Comparison of ENCODE assay signal across 12 cellular contexts in the genomic region with DNA sequence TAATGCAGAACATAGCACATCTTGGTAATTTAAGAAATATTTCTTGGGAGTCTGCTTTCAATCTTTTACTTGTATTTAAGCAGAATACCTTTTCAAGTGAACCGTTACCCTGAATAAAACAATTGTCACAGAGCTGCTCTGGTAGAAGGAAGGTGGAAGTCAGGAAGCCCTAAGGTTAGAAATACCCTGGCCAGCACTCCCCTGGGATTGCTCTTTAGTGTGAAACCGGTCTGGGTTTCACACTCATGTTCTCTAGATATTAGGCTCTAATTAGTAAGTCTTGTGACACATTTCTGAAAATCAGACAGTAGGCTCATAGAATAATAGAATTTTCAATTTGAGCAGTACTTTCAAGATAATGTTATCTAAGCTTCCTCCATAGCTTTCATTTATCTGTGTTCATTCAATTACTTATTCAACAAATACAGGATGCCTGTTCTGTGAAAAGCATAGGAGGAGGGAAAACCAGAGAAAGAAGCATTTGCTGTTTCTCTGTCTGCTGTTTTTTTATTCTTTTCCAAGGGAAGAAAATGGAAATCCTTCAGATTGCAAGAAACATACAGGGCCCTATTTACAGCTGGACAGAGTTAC.
DNase-seq lines count a peak whose midpoint lies in the region; ATAC-seq lines count a peak whose summit lies in the region.
"Had no signal": no experiment of that assay in that cellular context is flagged by ENCODE, and none has a peak within 500 bp of the region (broad histone marks: within the 10 kb centered on the region; RNA-seq: fewer than 3 reads in every experiment).

No MANE protein-coding gene starts in this region.

- H3K27ac ChIP-seq in skeletal muscle tissue (ENCODE audit: low read depth, low read length): peak overlapping the region; percentile 17
- H3K27ac ChIP-seq: RWPE1 had no signal

- H3K4me3 ChIP-seq in skeletal muscle tissue (ENCODE audit: low read length in 3 of 3): no peak overlapping the region

- no peak overlapping the region for H3K27ac Mint-ChIP-seq in activated CD4-positive, alpha-beta memory T cell treated with anti-CD3 and anti-CD28 coated beads for 36 hours
- H3K27ac Mint-ChIP-seq: stimulated activated naive CD8-positive, alpha-beta T cell treated with anti-CD3 and anti-CD28 coated beads, Interleukin-15, amount 100 ng/mL, for 72 hours; WTC11 had no signal

- H3K36me3 ChIP-seq in skeletal muscle tissue (ENCODE audit: control insufficient read depth in 3 of 3, insufficient read depth in 3 of 3, low read length in 3 of 3): no peaks in the 10 kb centered on the region

- POLR2A ChIA-PET in activated CD4-positive, alpha-beta memory T cell treated with anti-CD3 and anti-CD28 coated beads for 36 hours (lab: Charles Lee): no interaction called here

- H3K27me3 ChIP-seq in skeletal muscle tissue (ENCODE audit: control insufficient read depth in 3 of 3, insufficient read depth in 3 of 3, low read length in 3 of 3): no peaks in the 10 kb centered on the region

- H3K4me1 ChIP-seq in skeletal muscle tissue (ENCODE audit: control insufficient read depth in 3 of 3, insufficient read depth in 3 of 3, low read length in 3 of 3): no peaks in the 10 kb centered on the region

- CTCF ChIA-PET in activated CD4-positive, alpha-beta memory T cell treated with anti-CD3 and anti-CD28 coated beads for 36 hours (lab: Charles Lee): no interaction called here

- no peak for DNase-seq in AG08395 (ENCODE audit: low spot score)
- no peak for DNase-seq in NCI-H1436 treated with DMSO at 0.1 percent for 48 hours (lab: John Stamatoyannopoulos, UW)
- DNase-seq in activated CD4-positive, alpha-beta memory T cell treated with anti-CD3 and anti-CD28 coated beads for 36 hours: no peak
- DNase-seq: NCI-H187 treated with DMSO at 0.1 percent for 48 hours; stimulated activated naive CD8-positive, alpha-beta T cell treated with anti-CD3 and anti-CD28 coated beads, Interleukin-15, amount 100 ng/mL, for 72 hours had no signal

- peaks cover 4% of the 10 kb centered on the region for H3K9me3 Mint-ChIP-seq in activated CD4-positive, alpha-beta memory T cell treated with anti-CD3 and anti-CD28 coated beads for 36 hours
- H3K9me3 Mint-ChIP-seq: WTC11 had no signal

- no peaks in the 10 kb centered on the region for H3K36me3 Mint-ChIP-seq in activated CD4-positive, alpha-beta memory T cell treated with anti-CD3 and anti-CD28 coated beads for 36 hours
- H3K36me3 Mint-ChIP-seq: WTC11 had no signal

- no peaks in the 10 kb centered on the region for H3K4me1 Mint-ChIP-seq in activated CD4-positive, alpha-beta memory T cell treated with anti-CD3 and anti-CD28 coated beads for 36 hours (ENCODE audit: low read depth)
- H3K4me1 Mint-ChIP-seq: central memory CD8-positive, alpha-beta T cell; stimulated activated naive CD8-positive, alpha-beta T cell treated with anti-CD3 and anti-CD28 coated beads, Interleukin-15, amount 100 ng/mL, for 72 hours had no signal

- no peak overlapping the region for H3K4me3 Mint-ChIP-seq in activated CD4-positive, alpha-beta memory T cell treated with anti-CD3 and anti-CD28 coated beads for 36 hours
- H3K4me3 Mint-ChIP-seq: central memory CD8-positive, alpha-beta T cell; stimulated activated naive CD8-positive, alpha-beta T cell treated with anti-CD3 and anti-CD28 coated beads, Interleukin-15, amount 100 ng/mL, for 72 hours; WTC11 had no signal

- ATAC-seq in GM19035 (IDR thresholded peaks at IDR 0.05; ENCODE audit: unreplicated experiment): peak; percentile 85
- ATAC-seq in GM21723 (IDR thresholded peaks at IDR 0.05; ENCODE audit: unreplicated experiment): peak; percentile 85
- ATAC-seq in HG03175 (IDR thresholded peaks at IDR 0.05; ENCODE audit: unreplicated experiment): peak; percentile 95
- ATAC-seq: stimulated activated naive CD8-positive, alpha-beta T cell treated with anti-CD3 and anti-CD28 coated beads, Interleukin-15, amount 100 ng/mL, for 72 hours; WTC11 had no signal

- intact Hi-C loops in activated CD4-positive, alpha-beta memory T cell treated with anti-CD3 and anti-CD28 coated beads for 36 hours (cut with micrococcal nuclease): no loop called here

- no peaks in the 10 kb centered on the region for H3K9me3 ChIP-seq in skeletal muscle tissue (ENCODE audit: control insufficient read depth in 3 of 3, low read length in 3 of 3)

- H3K9ac ChIP-seq in skeletal muscle tissue (ENCODE audit: low read depth in 1 of 3, low read length in 3 of 3): no peak overlapping the region

- H3K27me3 Mint-ChIP-seq in activated CD4-positive, alpha-beta memory T cell treated with anti-CD3 and anti-CD28 coated beads for 36 hours: no peaks in the 10 kb centered on the region
- H3K27me3 Mint-ChIP-seq: central memory CD8-positive, alpha-beta T cell; stimulated activated naive CD8-positive, alpha-beta T cell treated with anti-CD3 and anti-CD28 coated beads, Interleukin-15, amount 100 ng/mL, for 72 hours had no signal
